ENCODE assay signal across 33 cellular contexts in genomic region chr1:221949996-221950395, GRCh38.
"Had no signal": no experiment of that assay in that cellular context is flagged by ENCODE, and none has a peak within 500 bp of the region (broad histone marks: within the 10 kb centered on the region; RNA-seq: fewer than 3 reads in every experiment).

No MANE protein-coding gene starts in this region.

- H3K36me3 ChIP-seq: brain microvascular endothelial cell had no signal

- H3K9ac ChIP-seq: KMS-11 had no signal

- H3K4me3 Mint-ChIP-seq: activated B cell treated with CpG ODN at 0.5 μM for 24 hours; activated CD4-positive, alpha-beta memory T cell treated with anti-CD3 and anti-CD28 coated beads, Interleukin-2, amount 10 ng/mL, durations not matched to agents 7 days and 5 days; activated CD8-positive, alpha-beta memory T cell treated with anti-CD3 and anti-CD28 coated beads, Interleukin-2, amount 10 ng/mL, durations not matched to agents 7 days and 5 days; activated naive CD4-positive, alpha-beta T cell treated with anti-CD3 and anti-CD28 coated beads, Interleukin-2, amount 10 ng/mL, durations not matched to agents 7 days and 5 days; activated naive CD8-positive, alpha-beta T cell; activated naive CD8-positive, alpha-beta T cell treated with anti-CD3 and anti-CD28 coated beads, Interleukin-2, amount 50 U/mL, for 24 hours had no signal

- H3K4me1 Mint-ChIP-seq: activated B cell treated with CpG ODN at 0.5 μM for 24 hours; activated CD4-positive, alpha-beta memory T cell treated with anti-CD3 and anti-CD28 coated beads, Interleukin-2, amount 10 ng/mL, durations not matched to agents 7 days and 5 days; activated CD8-positive, alpha-beta memory T cell treated with anti-CD3 and anti-CD28 coated beads, Interleukin-2, amount 10 ng/mL, durations not matched to agents 7 days and 5 days; activated naive CD4-positive, alpha-beta T cell treated with anti-CD3 and anti-CD28 coated beads, Interleukin-2, amount 10 ng/mL, durations not matched to agents 7 days and 5 days; activated naive CD8-positive, alpha-beta T cell treated with anti-CD3 and anti-CD28 coated beads, Interleukin-2, amount 50 U/mL, for 24 hours had no signal

- DNase-seq: activated B cell treated with CpG ODN at 0.5 μM for 24 hours; activated CD4-positive, alpha-beta memory T cell treated with anti-CD3 and anti-CD28 coated beads, Interleukin-2, amount 10 ng/mL, durations not matched to agents 7 days and 5 days; activated CD4-positive, alpha-beta T cell treated with anti-CD3 and anti-CD28 coated beads for 4 hours; activated CD4-positive, CD25-positive, alpha-beta regulatory T cell treated with anti-CD3 and anti-CD28 coated beads, Interleukin-2, amount 50 U/mL, for 72 hours; activated CD8-positive, alpha-beta memory T cell treated with anti-CD3 and anti-CD28 coated beads for 24 hours; activated CD8-positive, alpha-beta memory T cell treated with anti-CD3 and anti-CD28 coated beads, Interleukin-2, amount 10 ng/mL, durations not matched to agents 7 days and 5 days; activated CD8-positive, alpha-beta memory T cell treated with anti-CD3 and anti-CD28 coated beads, Interleukin-2, amount 50 U/mL, for 48 hours; activated effector memory CD4-positive, alpha-beta T cell treated with Interleukin-2 at 50 U/mL for 16 hours; activated naive CD4-positive, alpha-beta T cell treated with anti-CD3 and anti-CD28 coated beads, Interleukin-2, amount 10 ng/mL, durations not matched to agents 7 days and 5 days; activated naive CD8-positive, alpha-beta T cell treated with anti-CD3 and anti-CD28 coated beads, Interleukin-2, amount 50 U/mL, for 24 hours; activated T-cell treated with anti-CD3 and anti-CD28 coated beads, Interleukin-2, amount 50 U/mL, for 48 hours; anterior cingulate cortex; brain microvascular endothelial cell; central memory CD4-positive, alpha-beta T cell; NCI-H1105; NCI-H1417 treated with DMSO at 0.1 percent for 48 hours; NCI-H1930; NCI-H2081 treated with DMSO at 0.1 percent for 48 hours; NCI-H345; NCI-H524 treated with DMSO at 0.1 percent for 48 hours; NK-92 treated with Interleukin-12 subunit alpha and Interleukin-12 subunit beta, amount 100 ng/mL, for 24 hours; PC-3; SIG-M5; SW 1271; T-helper 1 cell; T-helper 2 cell; T-helper 9 cell had no signal

- H3K27ac ChIP-seq: brain microvascular endothelial cell, KMS-11, RWPE1, VCaP had no signal

- H3K27me3 ChIP-seq: brain microvascular endothelial cell had no signal

- H3K27ac Mint-ChIP-seq: activated B cell treated with CpG ODN at 0.5 μM for 24 hours; activated CD4-positive, alpha-beta memory T cell treated with anti-CD3 and anti-CD28 coated beads, Interleukin-2, amount 10 ng/mL, durations not matched to agents 7 days and 5 days; activated CD8-positive, alpha-beta memory T cell treated with anti-CD3 and anti-CD28 coated beads, Interleukin-2, amount 10 ng/mL, durations not matched to agents 7 days and 5 days; activated naive CD4-positive, alpha-beta T cell treated with anti-CD3 and anti-CD28 coated beads, Interleukin-2, amount 10 ng/mL, durations not matched to agents 7 days and 5 days; activated naive CD8-positive, alpha-beta T cell; activated naive CD8-positive, alpha-beta T cell treated with anti-CD3 and anti-CD28 coated beads, Interleukin-2, amount 50 U/mL, for 24 hours had no signal

- H3K36me3 Mint-ChIP-seq: activated naive CD4-positive, alpha-beta T cell treated with anti-CD3 and anti-CD28 coated beads, Interleukin-2, amount 10 ng/mL, durations not matched to agents 7 days and 5 days had no signal

- H3K27me3 Mint-ChIP-seq: activated B cell treated with CpG ODN at 0.5 μM for 24 hours; activated CD4-positive, alpha-beta memory T cell treated with anti-CD3 and anti-CD28 coated beads, Interleukin-2, amount 10 ng/mL, durations not matched to agents 7 days and 5 days; activated CD8-positive, alpha-beta memory T cell treated with anti-CD3 and anti-CD28 coated beads, Interleukin-2, amount 10 ng/mL, durations not matched to agents 7 days and 5 days; activated naive CD4-positive, alpha-beta T cell treated with anti-CD3 and anti-CD28 coated beads, Interleukin-2, amount 10 ng/mL, durations not matched to agents 7 days and 5 days; activated naive CD8-positive, alpha-beta T cell; activated naive CD8-positive, alpha-beta T cell treated with anti-CD3 and anti-CD28 coated beads, Interleukin-2, amount 50 U/mL, for 24 hours had no signal

- H3K4me2 ChIP-seq: KMS-11 had no signal

- ATAC-seq: activated CD8-positive, alpha-beta memory T cell treated with anti-CD3 and anti-CD28 coated beads, Interleukin-2, amount 10 ng/mL, durations not matched to agents 7 days and 5 days; activated naive CD8-positive, alpha-beta T cell treated with anti-CD3 and anti-CD28 coated beads, Interleukin-2, amount 50 U/mL, for 24 hours; PC-3; Right ventricle myocardium inferior; SK-N-SH treated with all-trans-retinoic acid at 6 μM for 48 hours had no signal
